ENCODE assay signal across 13 cellular contexts in the genomic region with DNA sequence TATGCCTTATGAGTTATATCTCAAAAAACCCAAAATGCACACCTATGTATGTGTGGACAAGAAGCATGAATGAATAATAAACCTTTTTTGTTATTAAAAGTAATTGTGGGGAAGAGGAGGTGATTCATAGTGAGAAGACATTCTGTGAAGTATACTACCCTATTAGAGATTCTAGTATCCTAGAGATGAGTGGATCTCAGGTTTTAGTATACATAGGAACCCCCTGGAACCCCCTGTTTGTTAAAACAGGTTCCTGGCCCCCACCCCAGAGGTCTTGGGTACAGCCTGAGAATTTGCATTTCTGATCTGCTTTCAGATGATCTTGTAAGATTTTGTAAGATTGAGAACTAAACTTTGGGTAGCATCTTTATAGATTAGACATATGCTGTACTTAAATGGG. TPM values are rescaled to one million over a fixed set of nuclear protein-coding genes. Genes with fewer than 3 reads are reported as not detected.
DNase-seq lines count a peak whose midpoint lies in the region; ATAC-seq and TF ChIP-seq lines count a peak whose summit lies in the region.
"Had no signal": no experiment of that assay in that cellular context is flagged by ENCODE, and none has a peak within 500 bp of the region (broad histone marks: within the 10 kb centered on the region; RNA-seq: fewer than 3 reads in every experiment).

No MANE protein-coding gene starts in this region.

- H3K18ac ChIP-seq in mesendoderm (ENCODE audit: low read length): no peak overlapping the region

- peaks cover 79% of the 10 kb centered on the region for H3K36me3 Mint-ChIP-seq in CD4-positive, alpha-beta T cell (ENCODE audit: low read depth)

- no peak overlapping the region for H4K5ac ChIP-seq in mesendoderm (ENCODE audit: low read length)

- H3K79me1 ChIP-seq in mesendoderm (ENCODE audit: low read length): no peaks in the 10 kb centered on the region

- H2AFZ ChIP-seq in OCI-LY3 (ENCODE audit: low read depth, low read length): no peak overlapping the region

- H4K20me1 ChIP-seq in OCI-LY3 (ENCODE audit: insufficient read depth, low read length): peaks cover 4% of the 10 kb centered on the region; the same call in 1 of the 2 replicates

- peak overlapping the region; percentile 12 for H3K27ac Mint-ChIP-seq in CD4-positive, alpha-beta T cell

- TF ChIP-seq CTCF in CD4-positive, alpha-beta T cell (IDR thresholded peaks at IDR 0.05): no peak
- TF ChIP-seq CTCF in OCI-LY3 (IDR thresholded peaks at IDR 0.05; ENCODE audit: low read depth, low read length): no peak

- no peaks in the 10 kb centered on the region for H3K27me3 Mint-ChIP-seq in CD4-positive, alpha-beta T cell
- H3K27me3 Mint-ChIP-seq: progenitor cell of endocrine pancreas had no signal

- H3K4me3 Mint-ChIP-seq in CD4-positive, alpha-beta T cell: no peak overlapping the region

- POLR2A ChIA-PET in CD4-positive, alpha-beta T cell (lab: Charles Lee): no interaction called here

- H3K9ac ChIP-seq in OCI-LY3 (ENCODE audit: low read length): no peak overlapping the region
- H3K9ac ChIP-seq in mesendoderm (ENCODE audit: low read length): no peak overlapping the region

- no peak overlapping the region for H3K4me3 ChIP-seq in OCI-LY3 (ENCODE audit: low read length)
- no peak overlapping the region for H3K4me3 ChIP-seq in mesendoderm (ENCODE audit: low read length)
- H3K4me3 ChIP-seq: K562, thyroid gland had no signal

- no peak overlapping the region for H2AK5ac ChIP-seq in mesendoderm (ENCODE audit: low read length)

- no peak for DNase-seq in CD4-positive, alpha-beta T cell
- DNase-seq in cerebellar nuclear complex (lab: John Stamatoyannopoulos, UW): no peak
- no peak for DNase-seq in epidermal melanocyte (ENCODE audit: insufficient read length, low spot score)
- no peak for DNase-seq in mesendoderm
- no peak for DNase-seq in effector CD8-positive, alpha-beta T cell (lab: John Stamatoyannopoulos, UW)
- DNase-seq: NCI-H1436, thyroid gland had no signal

- CTCF ChIA-PET in CD4-positive, alpha-beta T cell (lab: Charles Lee): no interaction called here

- H4K8ac ChIP-seq in mesendoderm (ENCODE audit: low read depth, low read length): no peak overlapping the region

- H3K23ac ChIP-seq in mesendoderm (ENCODE audit: low read length): no peak overlapping the region

- no peak overlapping the region for H3K56ac ChIP-seq in mesendoderm (ENCODE audit: low read length)

- ATAC-seq in CD4-positive, alpha-beta T cell (ENCODE audit: poor library complexity): no peak
- ATAC-seq in GM18502 (IDR thresholded peaks at IDR 0.05; ENCODE audit: poor library complexity, unreplicated experiment) (peak; percentile 52), HG02642 (IDR thresholded peaks at IDR 0.05; ENCODE audit: poor library complexity, unreplicated experiment) (peak; percentile 54)
- ATAC-seq: SK-N-SH treated with all-trans-retinoic acid at 6 μM for 48 hours had no signal

- no peak overlapping the region for H3K4ac ChIP-seq in mesendoderm (ENCODE audit: low read depth, low read length)

- H2BK15ac ChIP-seq in mesendoderm (replicated peaks; ENCODE audit: low read depth): no peak overlapping the region

- H3K4me1 Mint-ChIP-seq in CD4-positive, alpha-beta T cell (ENCODE audit: low read depth): peaks cover 51% of the 10 kb centered on the region

- H3K9me3 Mint-ChIP-seq in CD4-positive, alpha-beta T cell: no peaks in the 10 kb centered on the region

- peaks cover 41% of the 10 kb centered on the region for H3K4me1 ChIP-seq in OCI-LY3 (ENCODE audit: low read length)
- no peaks in the 10 kb centered on the region for H3K4me1 ChIP-seq in mesendoderm (ENCODE audit: control insufficient read depth, low read depth, low read length)
- H3K4me1 ChIP-seq: thyroid gland had no signal

- H3K9me3 ChIP-seq in CD4-positive, alpha-beta T cell (ENCODE audit: control insufficient read depth, low read length): no peaks in the 10 kb centered on the region
- H3K9me3 ChIP-seq in OCI-LY3 (ENCODE audit: insufficient read depth, low read length): no peaks in the 10 kb centered on the region
- H3K9me3 ChIP-seq: thyroid gland had no signal

- no peaks in the 10 kb centered on the region for H3K79me2 ChIP-seq in OCI-LY3 (ENCODE audit: low read length)
- H3K79me2 ChIP-seq in mesendoderm (ENCODE audit: control insufficient read depth, insufficient read depth, low read length): no peaks in the 10 kb centered on the region

- no peak overlapping the region for H2BK120ac ChIP-seq in mesendoderm (ENCODE audit: low read depth, low read length)

- H3K36me3 ChIP-seq in OCI-LY3 (replicated peaks; ENCODE audit: low read depth, low read length) (no peaks in the 10 kb centered on the region), mesendoderm (ENCODE audit: control insufficient read depth, insufficient read depth, low read length) (no peaks in the 10 kb centered on the region)

- intact Hi-C loops in CD4-positive, alpha-beta T cell (cut with DNase I, micrococcal nuclease): no loop called here

- H3K27me3 ChIP-seq in CD4-positive, alpha-beta T cell (ENCODE audit: control insufficient read depth, insufficient read depth, low read length): no peaks in the 10 kb centered on the region
- H3K27me3 ChIP-seq in OCI-LY3 (ENCODE audit: low read depth, low read length): peaks cover 15% of the 10 kb centered on the region; the same call in 1 of the 2 replicates
- no peaks in the 10 kb centered on the region for H3K27me3 ChIP-seq in mesendoderm (ENCODE audit: insufficient read depth, low read length, poor library complexity)
- H3K27me3 ChIP-seq: thyroid gland had no signal

- no peak overlapping the region for H3K27ac ChIP-seq in CD4-positive, alpha-beta T cell (ENCODE audit: low read depth, low read length)
- H3K27ac ChIP-seq in OCI-LY3 (ENCODE audit: low read length) (no peak overlapping the region), mesendoderm (ENCODE audit: low read depth, low read length) (no peak overlapping the region)
- H3K27ac ChIP-seq: thyroid gland had no signal

- H2BK5ac ChIP-seq in mesendoderm (ENCODE audit: low read length): no peak overlapping the region

- H3K4me2 ChIP-seq in OCI-LY3 (ENCODE audit: low read length) (peak overlapping the region; percentile 42), mesendoderm (ENCODE audit: low read length) (no peak overlapping the region)

RNA-seq across cellular contexts. Expression of gene NUCB2, which starts 17.5 kb away (rescaled TPM):
- 10 to 100 TPM; 65.2 to 73.0 TPM for total RNA-seq in CD4-positive, alpha-beta T cell
- 22.4 TPM for polyA plus RNA-seq in mesendoderm (2013, experiment 1 of 2)
- 23.4 TPM for polyA plus RNA-seq in mesendoderm (2013, experiment 2 of 2)

RNA-seq across cellular contexts. Expression of gene NCR3LG1, which starts 57.6 kb away (rescaled TPM):
- total RNA-seq in CD4-positive, alpha-beta T cell: 1 to 10 TPM; 2.2 to 2.4 TPM
- 0.51 TPM for polyA plus RNA-seq in mesendoderm (2013, experiment 1 of 2)
- polyA plus RNA-seq in mesendoderm (2013, experiment 2 of 2): 0.66 TPM
